Comparison of ENCODE assay signal across 1 cellular context in the genomic region with DNA sequence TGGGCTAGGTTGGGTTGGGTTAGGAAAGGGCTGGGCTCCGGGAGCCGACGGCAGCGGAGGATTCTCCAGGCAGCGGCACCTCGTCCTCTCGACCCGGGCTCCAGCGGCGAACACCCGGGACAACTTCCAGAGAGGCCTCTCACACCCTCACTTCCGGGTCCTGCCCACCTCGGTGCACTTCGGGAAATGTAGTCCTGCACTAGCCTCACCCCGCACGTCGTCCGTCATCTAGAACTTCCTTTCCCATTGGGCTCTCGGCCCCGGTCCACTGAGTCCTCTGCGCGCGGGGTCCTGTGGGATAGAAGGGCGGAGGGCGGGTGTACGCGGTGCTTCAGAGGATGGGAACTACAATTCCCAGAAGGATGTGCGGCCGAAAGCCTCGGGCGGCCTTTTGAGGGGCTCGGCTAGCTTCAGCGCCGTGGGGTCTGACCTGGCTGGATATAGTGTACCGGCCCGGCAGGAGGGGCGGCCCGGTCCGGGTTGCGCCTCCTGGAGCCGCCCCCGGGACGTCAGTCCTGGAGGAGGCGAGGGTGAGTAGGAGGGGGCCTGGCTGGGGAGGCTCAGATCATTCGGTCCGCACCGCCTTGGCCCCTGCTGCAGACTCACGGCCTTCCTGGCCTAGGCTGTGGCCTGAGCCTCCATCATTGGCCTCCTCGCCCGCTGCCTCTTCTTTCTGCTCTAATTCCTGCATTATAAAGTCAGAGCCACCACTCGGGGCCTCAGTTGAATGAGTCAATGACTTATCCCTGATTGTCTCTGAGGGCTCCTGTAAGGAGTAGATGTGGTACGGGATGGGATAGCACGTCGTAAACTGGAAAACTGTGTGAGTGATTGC.
TF ChIP-seq lines count a peak whose summit lies in the region.

A gene (minus strand): TSS at position 114 of the 835 bp plus-strand sequence. CDS start 160 bp downstream, outside the sequence.
A gene with protein sequence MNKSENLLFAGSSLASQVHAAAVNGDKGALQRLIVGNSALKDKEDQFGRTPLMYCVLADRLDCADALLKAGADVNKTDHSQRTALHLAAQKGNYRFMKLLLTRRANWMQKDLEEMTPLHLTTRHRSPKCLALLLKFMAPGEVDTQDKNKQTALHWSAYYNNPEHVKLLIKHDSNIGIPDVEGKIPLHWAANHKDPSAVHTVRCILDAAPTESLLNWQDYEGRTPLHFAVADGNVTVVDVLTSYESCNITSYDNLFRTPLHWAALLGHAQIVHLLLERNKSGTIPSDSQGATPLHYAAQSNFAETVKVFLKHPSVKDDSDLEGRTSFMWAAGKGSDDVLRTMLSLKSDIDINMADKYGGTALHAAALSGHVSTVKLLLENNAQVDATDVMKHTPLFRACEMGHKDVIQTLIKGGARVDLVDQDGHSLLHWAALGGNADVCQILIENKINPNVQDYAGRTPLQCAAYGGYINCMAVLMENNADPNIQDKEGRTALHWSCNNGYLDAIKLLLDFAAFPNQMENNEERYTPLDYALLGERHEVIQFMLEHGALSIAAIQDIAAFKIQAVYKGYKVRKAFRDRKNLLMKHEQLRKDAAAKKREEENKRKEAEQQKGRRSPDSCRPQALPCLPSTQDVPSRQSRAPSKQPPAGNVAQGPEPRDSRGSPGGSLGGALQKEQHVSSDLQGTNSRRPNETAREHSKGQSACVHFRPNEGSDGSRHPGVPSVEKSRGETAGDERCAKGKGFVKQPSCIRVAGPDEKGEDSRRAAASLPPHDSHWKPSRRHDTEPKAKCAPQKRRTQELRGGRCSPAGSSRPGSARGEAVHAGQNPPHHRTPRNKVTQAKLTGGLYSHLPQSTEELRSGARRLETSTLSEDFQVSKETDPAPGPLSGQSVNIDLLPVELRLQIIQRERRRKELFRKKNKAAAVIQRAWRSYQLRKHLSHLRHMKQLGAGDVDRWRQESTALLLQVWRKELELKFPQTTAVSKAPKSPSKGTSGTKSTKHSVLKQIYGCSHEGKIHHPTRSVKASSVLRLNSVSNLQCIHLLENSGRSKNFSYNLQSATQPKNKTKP (plus strand): TSS at position 357 of the 835 bp plus-strand sequence. CDS start 5,279 bp downstream, outside the sequence.

TF ChIP-seq in HepG2, 621 proteins besides CTCF, POLR2A, EP300 and RAD21 (continues in another document):
- TF ChIP-seq, protein P1, sequence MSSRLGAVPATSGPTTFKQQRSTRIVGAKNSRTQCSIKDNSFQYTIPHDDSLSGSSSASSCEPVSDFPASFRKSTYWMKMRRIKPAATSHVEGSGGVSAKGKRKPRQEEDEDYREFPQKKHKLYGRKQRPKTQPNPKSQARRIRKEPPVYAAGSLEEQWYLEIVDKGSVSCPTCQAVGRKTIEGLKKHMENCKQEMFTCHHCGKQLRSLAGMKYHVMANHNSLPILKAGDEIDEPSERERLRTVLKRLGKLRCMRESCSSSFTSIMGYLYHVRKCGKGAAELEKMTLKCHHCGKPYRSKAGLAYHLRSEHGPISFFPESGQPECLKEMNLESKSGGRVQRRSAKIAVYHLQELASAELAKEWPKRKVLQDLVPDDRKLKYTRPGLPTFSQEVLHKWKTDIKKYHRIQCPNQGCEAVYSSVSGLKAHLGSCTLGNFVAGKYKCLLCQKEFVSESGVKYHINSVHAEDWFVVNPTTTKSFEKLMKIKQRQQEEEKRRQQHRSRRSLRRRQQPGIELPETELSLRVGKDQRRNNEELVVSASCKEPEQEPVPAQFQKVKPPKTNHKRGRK (CRISPR knock-in tag; IDR thresholded peaks at IDR 0.05), result no peak
- TF ChIP-seq, protein P2, sequence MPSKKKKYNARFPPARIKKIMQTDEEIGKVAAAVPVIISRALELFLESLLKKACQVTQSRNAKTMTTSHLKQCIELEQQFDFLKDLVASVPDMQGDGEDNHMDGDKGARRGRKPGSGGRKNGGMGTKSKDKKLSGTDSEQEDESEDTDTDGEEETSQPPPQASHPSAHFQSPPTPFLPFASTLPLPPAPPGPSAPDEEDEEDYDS (CRISPR knock-in tag; IDR thresholded peaks at IDR 0.05), result 0 out of 2 replicates have a peak, but pooled peaks have one; percentile 46
- TF ChIP-seq ZNF335 (CRISPR knock-in tag; IDR thresholded peaks at IDR 0.05) (peak; percentile 96), GATAD1 (CRISPR knock-in tag; IDR thresholded peaks at IDR 0.05) (peak; percentile 92), ZNF121 (CRISPR knock-in tag; IDR thresholded peaks at IDR 0.05) (no peak; the same call in none of the 2 replicates), NFYC (CRISPR knock-in tag; IDR thresholded peaks at IDR 0.05) (peak; percentile 67), ZNF678 (CRISPR knock-in tag; IDR thresholded peaks at IDR 0.05) (no peak), NPAS2 (CRISPR knock-in tag; IDR thresholded peaks at IDR 0.05; ENCODE audit: borderline replicate concordance) (no peak), PPARG (CRISPR knock-in tag; conservative IDR thresholded peaks at IDR 0.05) (no peak), SRF (IDR thresholded peaks at IDR 0.05; ENCODE audit: low read depth, low read length) (no peak), ZNF44 (CRISPR knock-in tag; IDR thresholded peaks at IDR 0.05) (no peak), REXO4 (CRISPR knock-in tag; IDR thresholded peaks at IDR 0.05; ENCODE audit: borderline replicate concordance) (no peak), ZNF251 (CRISPR knock-in tag; IDR thresholded peaks at IDR 0.05) (no peak), CCAR2 (optimal IDR thresholded peaks at IDR 0.05; ENCODE audit: low read depth, low read length) (no peak), SMYD3 (CRISPR knock-in tag; IDR thresholded peaks at IDR 0.05) (no peak), ZMYM4 (CRISPR knock-in tag; IDR thresholded peaks at IDR 0.05) (no peak; the same call in 1 of the 2 replicates), ZNF549 (CRISPR knock-in tag; IDR thresholded peaks at IDR 0.05) (no peak), CEBPG (CRISPR knock-in tag; IDR thresholded peaks at IDR 0.05) (no peak; the same call in 1 of the 2 replicates), PRMT3 (CRISPR knock-in tag; IDR thresholded peaks at IDR 0.05; ENCODE audit: borderline replicate concordance, low read depth) (no peak), U2AF2 (IDR thresholded peaks at IDR 0.05; ENCODE audit: low read depth, low read length) (no peak), RELA (CRISPR knock-in tag; IDR thresholded peaks at IDR 0.05) (no peak), ZFP36L1 (CRISPR knock-in tag; IDR thresholded peaks at IDR 0.05) (peak; percentile 38; the same call in 1 of the 2 replicates), EHMT2 (IDR thresholded peaks at IDR 0.05; ENCODE audit: borderline replicate concordance, low read depth, low read length) (no peak), PAF1 (CRISPR knock-in tag; IDR thresholded peaks at IDR 0.05) (no peak), NR3C1 (CRISPR knock-in tag; IDR thresholded peaks at IDR 0.05) (no peak), EED (CRISPR knock-in tag; IDR thresholded peaks at IDR 0.05) (0 out of 2 replicates have a peak, but pooled peaks have one; percentile 12), ZNF451 (CRISPR knock-in tag; IDR thresholded peaks at IDR 0.05) (no peak), GTF2F1 (IDR thresholded peaks at IDR 0.05; ENCODE audit: low read length) (no peak), KDM5B (CRISPR knock-in tag; IDR thresholded peaks at IDR 0.05; ENCODE audit: borderline replicate concordance) (peak; percentile 83), SNRNP70 (IDR thresholded peaks at IDR 0.05; ENCODE audit: low read depth, low read length) (no peak), ZNF883 (CRISPR knock-in tag; IDR thresholded peaks at IDR 0.05; ENCODE audit: not compliant biosample characterization) (no peak)
- TF ChIP-seq, protein P3, sequence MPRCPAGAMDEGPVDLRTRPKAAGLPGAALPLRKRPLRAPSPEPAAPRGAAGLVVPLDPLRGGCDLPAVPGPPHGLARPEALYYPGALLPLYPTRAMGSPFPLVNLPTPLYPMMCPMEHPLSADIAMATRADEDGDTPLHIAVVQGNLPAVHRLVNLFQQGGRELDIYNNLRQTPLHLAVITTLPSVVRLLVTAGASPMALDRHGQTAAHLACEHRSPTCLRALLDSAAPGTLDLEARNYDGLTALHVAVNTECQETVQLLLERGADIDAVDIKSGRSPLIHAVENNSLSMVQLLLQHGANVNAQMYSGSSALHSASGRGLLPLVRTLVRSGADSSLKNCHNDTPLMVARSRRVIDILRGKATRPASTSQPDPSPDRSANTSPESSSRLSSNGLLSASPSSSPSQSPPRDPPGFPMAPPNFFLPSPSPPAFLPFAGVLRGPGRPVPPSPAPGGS (CRISPR knock-in tag; IDR thresholded peaks at IDR 0.05), result no peak; the same call in 1 of the 2 replicates
- TF ChIP-seq, protein P4, sequence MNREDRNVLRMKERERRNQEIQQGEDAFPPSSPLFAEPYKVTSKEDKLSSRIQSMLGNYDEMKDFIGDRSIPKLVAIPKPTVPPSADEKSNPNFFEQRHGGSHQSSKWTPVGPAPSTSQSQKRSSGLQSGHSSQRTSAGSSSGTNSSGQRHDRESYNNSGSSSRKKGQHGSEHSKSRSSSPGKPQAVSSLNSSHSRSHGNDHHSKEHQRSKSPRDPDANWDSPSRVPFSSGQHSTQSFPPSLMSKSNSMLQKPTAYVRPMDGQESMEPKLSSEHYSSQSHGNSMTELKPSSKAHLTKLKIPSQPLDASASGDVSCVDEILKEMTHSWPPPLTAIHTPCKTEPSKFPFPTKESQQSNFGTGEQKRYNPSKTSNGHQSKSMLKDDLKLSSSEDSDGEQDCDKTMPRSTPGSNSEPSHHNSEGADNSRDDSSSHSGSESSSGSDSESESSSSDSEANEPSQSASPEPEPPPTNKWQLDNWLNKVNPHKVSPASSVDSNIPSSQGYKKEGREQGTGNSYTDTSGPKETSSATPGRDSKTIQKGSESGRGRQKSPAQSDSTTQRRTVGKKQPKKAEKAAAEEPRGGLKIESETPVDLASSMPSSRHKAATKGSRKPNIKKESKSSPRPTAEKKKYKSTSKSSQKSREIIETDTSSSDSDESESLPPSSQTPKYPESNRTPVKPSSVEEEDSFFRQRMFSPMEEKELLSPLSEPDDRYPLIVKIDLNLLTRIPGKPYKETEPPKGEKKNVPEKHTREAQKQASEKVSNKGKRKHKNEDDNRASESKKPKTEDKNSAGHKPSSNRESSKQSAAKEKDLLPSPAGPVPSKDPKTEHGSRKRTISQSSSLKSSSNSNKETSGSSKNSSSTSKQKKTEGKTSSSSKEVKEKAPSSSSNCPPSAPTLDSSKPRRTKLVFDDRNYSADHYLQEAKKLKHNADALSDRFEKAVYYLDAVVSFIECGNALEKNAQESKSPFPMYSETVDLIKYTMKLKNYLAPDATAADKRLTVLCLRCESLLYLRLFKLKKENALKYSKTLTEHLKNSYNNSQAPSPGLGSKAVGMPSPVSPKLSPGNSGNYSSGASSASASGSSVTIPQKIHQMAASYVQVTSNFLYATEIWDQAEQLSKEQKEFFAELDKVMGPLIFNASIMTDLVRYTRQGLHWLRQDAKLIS (CRISPR knock-in tag; IDR thresholded peaks at IDR 0.05), result no peak
- TF ChIP-seq, protein P5, sequence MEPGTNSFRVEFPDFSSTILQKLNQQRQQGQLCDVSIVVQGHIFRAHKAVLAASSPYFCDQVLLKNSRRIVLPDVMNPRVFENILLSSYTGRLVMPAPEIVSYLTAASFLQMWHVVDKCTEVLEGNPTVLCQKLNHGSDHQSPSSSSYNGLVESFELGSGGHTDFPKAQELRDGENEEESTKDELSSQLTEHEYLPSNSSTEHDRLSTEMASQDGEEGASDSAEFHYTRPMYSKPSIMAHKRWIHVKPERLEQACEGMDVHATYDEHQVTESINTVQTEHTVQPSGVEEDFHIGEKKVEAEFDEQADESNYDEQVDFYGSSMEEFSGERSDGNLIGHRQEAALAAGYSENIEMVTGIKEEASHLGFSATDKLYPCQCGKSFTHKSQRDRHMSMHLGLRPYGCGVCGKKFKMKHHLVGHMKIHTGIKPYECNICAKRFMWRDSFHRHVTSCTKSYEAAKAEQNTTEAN (CRISPR knock-in tag; conservative IDR thresholded peaks at IDR 0.05), result no peak
- TF ChIP-seq, protein P6, sequence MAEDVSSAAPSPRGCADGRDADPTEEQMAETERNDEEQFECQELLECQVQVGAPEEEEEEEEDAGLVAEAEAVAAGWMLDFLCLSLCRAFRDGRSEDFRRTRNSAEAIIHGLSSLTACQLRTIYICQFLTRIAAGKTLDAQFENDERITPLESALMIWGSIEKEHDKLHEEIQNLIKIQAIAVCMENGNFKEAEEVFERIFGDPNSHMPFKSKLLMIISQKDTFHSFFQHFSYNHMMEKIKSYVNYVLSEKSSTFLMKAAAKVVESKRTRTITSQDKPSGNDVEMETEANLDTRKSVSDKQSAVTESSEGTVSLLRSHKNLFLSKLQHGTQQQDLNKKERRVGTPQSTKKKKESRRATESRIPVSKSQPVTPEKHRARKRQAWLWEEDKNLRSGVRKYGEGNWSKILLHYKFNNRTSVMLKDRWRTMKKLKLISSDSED (CRISPR knock-in tag; IDR thresholded peaks at IDR 0.05), result no peak
- TF ChIP-seq, protein P7, sequence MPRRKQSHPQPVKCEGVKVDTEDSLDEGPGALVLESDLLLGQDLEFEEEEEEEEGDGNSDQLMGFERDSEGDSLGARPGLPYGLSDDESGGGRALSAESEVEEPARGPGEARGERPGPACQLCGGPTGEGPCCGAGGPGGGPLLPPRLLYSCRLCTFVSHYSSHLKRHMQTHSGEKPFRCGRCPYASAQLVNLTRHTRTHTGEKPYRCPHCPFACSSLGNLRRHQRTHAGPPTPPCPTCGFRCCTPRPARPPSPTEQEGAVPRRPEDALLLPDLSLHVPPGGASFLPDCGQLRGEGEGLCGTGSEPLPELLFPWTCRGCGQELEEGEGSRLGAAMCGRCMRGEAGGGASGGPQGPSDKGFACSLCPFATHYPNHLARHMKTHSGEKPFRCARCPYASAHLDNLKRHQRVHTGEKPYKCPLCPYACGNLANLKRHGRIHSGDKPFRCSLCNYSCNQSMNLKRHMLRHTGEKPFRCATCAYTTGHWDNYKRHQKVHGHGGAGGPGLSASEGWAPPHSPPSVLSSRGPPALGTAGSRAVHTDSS (CRISPR knock-in tag; conservative IDR thresholded peaks at IDR 0.05), result 0 out of 2 replicates have a peak, but pooled peaks have one; percentile 50
- TF ChIP-seq, protein P8, sequence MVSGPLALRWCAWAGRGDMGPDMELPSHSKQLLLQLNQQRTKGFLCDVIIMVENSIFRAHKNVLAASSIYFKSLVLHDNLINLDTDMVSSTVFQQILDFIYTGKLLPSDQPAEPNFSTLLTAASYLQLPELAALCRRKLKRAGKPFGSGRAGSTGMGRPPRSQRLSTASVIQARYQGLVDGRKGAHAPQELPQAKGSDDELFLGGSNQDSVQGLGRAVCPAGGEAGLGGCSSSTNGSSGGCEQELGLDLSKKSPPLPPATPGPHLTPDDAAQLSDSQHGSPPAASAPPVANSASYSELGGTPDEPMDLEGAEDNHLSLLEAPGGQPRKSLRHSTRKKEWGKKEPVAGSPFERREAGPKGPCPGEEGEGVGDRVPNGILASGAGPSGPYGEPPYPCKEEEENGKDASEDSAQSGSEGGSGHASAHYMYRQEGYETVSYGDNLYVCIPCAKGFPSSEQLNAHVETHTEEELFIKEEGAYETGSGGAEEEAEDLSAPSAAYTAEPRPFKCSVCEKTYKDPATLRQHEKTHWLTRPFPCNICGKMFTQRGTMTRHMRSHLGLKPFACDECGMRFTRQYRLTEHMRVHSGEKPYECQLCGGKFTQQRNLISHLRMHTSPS (CRISPR knock-in tag; IDR thresholded peaks at IDR 0.05; ENCODE audit: low read depth), result no peak; the same call in 1 of the 2 replicates
- TF ChIP-seq, protein P9, sequence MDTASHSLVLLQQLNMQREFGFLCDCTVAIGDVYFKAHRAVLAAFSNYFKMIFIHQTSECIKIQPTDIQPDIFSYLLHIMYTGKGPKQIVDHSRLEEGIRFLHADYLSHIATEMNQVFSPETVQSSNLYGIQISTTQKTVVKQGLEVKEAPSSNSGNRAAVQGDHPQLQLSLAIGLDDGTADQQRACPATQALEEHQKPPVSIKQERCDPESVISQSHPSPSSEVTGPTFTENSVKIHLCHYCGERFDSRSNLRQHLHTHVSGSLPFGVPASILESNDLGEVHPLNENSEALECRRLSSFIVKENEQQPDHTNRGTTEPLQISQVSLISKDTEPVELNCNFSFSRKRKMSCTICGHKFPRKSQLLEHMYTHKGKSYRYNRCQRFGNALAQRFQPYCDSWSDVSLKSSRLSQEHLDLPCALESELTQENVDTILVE (CRISPR knock-in tag; IDR thresholded peaks at IDR 0.05), result no peak; the same call in 1 of the 2 replicates
